Comparison of ENCODE assay signal across 9 cellular contexts in genomic region chr12:96015672-96016071, GRCh38.
DNase-seq lines count a peak whose midpoint lies in the region; ATAC-seq lines count a peak whose summit lies in the region.
"Had no signal": no experiment of that assay in that cellular context is flagged by ENCODE, and none has a peak within 500 bp of the region (broad histone marks: within the 10 kb centered on the region; RNA-seq: fewer than 3 reads in every experiment).

No MANE protein-coding gene starts in this region.

- ATAC-seq in GM21529 (IDR thresholded peaks at IDR 0.05; ENCODE audit: unreplicated experiment) (no peak), HG02852 (IDR thresholded peaks at IDR 0.05; ENCODE audit: unreplicated experiment) (no peak), GM21423 (IDR thresholded peaks at IDR 0.05; ENCODE audit: unreplicated experiment) (no peak)
- ATAC-seq: activated CD8-positive, alpha-beta T cell treated with anti-CD3 and anti-CD28 coated beads, Interleukin-2, amount 10 ng/mL, durations not matched to agents 7 days and 5 days had no signal

- DNase-seq in AG20443 (ENCODE audit: low spot score), result peak; percentile 55
- DNase-seq in HCEC 1CT, result peak; percentile 36
- peak; percentile 12 for DNase-seq in amniotic stem cell (lab: John Stamatoyannopoulos, UW)
- DNase-seq in kidney tubule cell (ENCODE audit: low spot score), result peak; percentile 11
- DNase-seq in stimulated activated CD4-positive, alpha-beta T cell treated with anti-CD3 and anti-CD28 coated beads, Interleukin-2, amount 100 ng/mL, for 24 hours, result no peak
- DNase-seq: activated CD8-positive, alpha-beta T cell treated with anti-CD3 and anti-CD28 coated beads, Interleukin-2, amount 10 ng/mL, durations not matched to agents 7 days and 5 days had no signal

Comparison
In these comparisons a context has a peak if more than half of its experiments do, and no peak if none do; other contexts are left out.
1. DNase-seq: peak in AG20443 (single experiment), HCEC 1CT (single experiment), amniotic stem cell (single experiment) and kidney tubule cell (single experiment); none in stimulated activated CD4-positive, alpha-beta T cell treated with anti-CD3 and anti-CD28 coated beads, Interleukin-2, amount 100 ng/mL, for 24 hours (0 of 2).